17 cellular contexts compared by ENCODE assay signal in the genomic region with DNA sequence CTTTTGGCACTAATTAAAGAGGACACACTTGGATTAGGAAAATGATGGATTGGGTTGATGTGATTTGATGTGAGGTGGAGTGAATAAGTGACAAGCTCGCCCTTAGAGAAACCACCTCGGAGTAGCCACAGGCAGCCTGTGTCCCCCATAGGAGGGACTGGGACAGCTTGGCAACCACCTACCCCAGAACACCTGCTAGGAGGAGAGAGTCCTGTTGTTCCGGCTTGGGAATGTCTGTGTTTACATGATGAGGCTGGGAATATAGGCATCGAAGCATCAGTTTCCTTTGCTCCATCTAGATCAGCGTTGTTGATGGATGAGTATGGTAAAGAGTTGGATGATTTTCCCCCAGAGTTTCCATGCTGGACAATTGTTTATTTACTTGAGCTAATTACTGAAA. TPM values are rescaled to one million over a fixed set of nuclear protein-coding genes. Genes with fewer than 3 reads are reported as not detected.
DNase-seq lines count a peak whose midpoint lies in the region; ATAC-seq and TF ChIP-seq lines count a peak whose summit lies in the region.
"Had no signal": no experiment of that assay in that cellular context is flagged by ENCODE, and none has a peak within 500 bp of the region (broad histone marks: within the 10 kb centered on the region; RNA-seq: fewer than 3 reads in every experiment).

No MANE protein-coding gene starts in this region.

- intact Hi-C loops in dorsolateral prefrontal cortex (cut with DNase I) (loop anchor here in 1 of 2 donors (5.0 kb wide), 1 partner anchor 46 kb away; the partner anchor contains the start of gene PHACTR3), sigmoid colon (cut with DNase I) (no loop called here), ascending aorta (cut with DNase I) (no loop called here)

- H3K27ac ChIP-seq in BLaER1 treated with 17β-estradiol and CSF1 and Interleukin-3, amounts not matched to agents 10 nM and 100 nM = peak overlapping the region in 2 of 11 experiments; percentile 28 to 32; a peak in 1 of 22 replicates
- H3K27ac ChIP-seq in dorsolateral prefrontal cortex (peak overlapping the region in 41 of 59 donors; percentile 5 to 96 (median 36)), sigmoid colon (no peak overlapping the region), ascending aorta (no peak overlapping the region)
- H3K27ac ChIP-seq: Peyer's patch, SJCRH30 had no signal

- peak; percentile 20 for DNase-seq in NCI-H2227 treated with DMSO at 0.1 percent for 48 hours (lab: John Stamatoyannopoulos, UW)
- DNase-seq in dorsolateral prefrontal cortex = peak in 1 of 10 donors; percentile 5
- DNase-seq in sigmoid colon = peak; percentile 8
- DNase-seq in ascending aorta (ENCODE audit: low spot score in 2 of 2) = no peak
- no peak for DNase-seq in activated gamma-delta T cell treated with Interleukin-2 at 50 U/mL for 16 hours
- DNase-seq: CD4-positive, CD25-positive, alpha-beta regulatory T cell; COR-L47; DND-41; NCI-H1105 treated with DMSO at 0.1 percent for 48 hours; NCI-H2029 treated with DMSO at 0.1 percent for 48 hours; NCI-H524 treated with DMSO at 0.1 percent for 48 hours; NCI-H82; Peyer's patch; SJCRH30 had no signal

- H3K4me3 ChIP-seq in BLaER1 treated with 17β-estradiol and CSF1 and Interleukin-3, amounts not matched to agents 10 nM and 100 nM = no peak overlapping the region
- H3K4me3 ChIP-seq in dorsolateral prefrontal cortex (no peak overlapping the region), sigmoid colon (no peak overlapping the region), ascending aorta (no peak overlapping the region)
- H3K4me3 ChIP-seq: Peyer's patch, SJCRH30 had no signal

- H3K9ac ChIP-seq in BLaER1 treated with 17β-estradiol and CSF1 and Interleukin-3, amounts not matched to agents 10 nM and 100 nM = no peak overlapping the region

- TF ChIP-seq CTCF in dorsolateral prefrontal cortex (IDR thresholded peaks at IDR 0.05 in 54 of 56, conservative IDR thresholded peaks at IDR 0.05 in 2 of 56; ENCODE audit: low read depth in 1 of 56, partially characterized antibody in 56 of 56) = no peak
- TF ChIP-seq CTCF in sigmoid colon (IDR thresholded peaks at IDR 0.05) = no peak
- no peak for TF ChIP-seq CTCF in ascending aorta (IDR thresholded peaks at IDR 0.05)

- peaks cover 0 to 88% (median 47%) of the 10 kb centered on the region in 11 experiments; a peak in 17 of 22 replicates for H3K36me3 ChIP-seq in BLaER1 treated with 17β-estradiol and CSF1 and Interleukin-3, amounts not matched to agents 10 nM and 100 nM
- H3K36me3 ChIP-seq in sigmoid colon = no peaks in the 10 kb centered on the region
- no peaks in the 10 kb centered on the region for H3K36me3 ChIP-seq in ascending aorta
- H3K36me3 ChIP-seq: Peyer's patch, SJCRH30 had no signal

- peaks cover 0 to 98% (median 0%) of the 10 kb centered on the region in 11 experiments; a peak in 7 of 22 replicates for H4K20me1 ChIP-seq in BLaER1 treated with 17β-estradiol and CSF1 and Interleukin-3, amounts not matched to agents 10 nM and 100 nM

- no peak for ATAC-seq in HG03521 (IDR thresholded peaks at IDR 0.05; ENCODE audit: unreplicated experiment)

- no peak for TF ChIP-seq POLR2A in sigmoid colon (IDR thresholded peaks at IDR 0.05)

- H3K9me3 ChIP-seq in BLaER1 treated with 17β-estradiol and CSF1 and Interleukin-3, amounts not matched to agents 10 nM and 100 nM (replicated peaks in 1 of 11) = peaks cover 10 to 76% (median 48%) of the 10 kb centered on the region in 11 experiments
- H3K9me3 ChIP-seq in sigmoid colon (no peaks in the 10 kb centered on the region), ascending aorta (no peaks in the 10 kb centered on the region)
- H3K9me3 ChIP-seq: SJCRH30 had no signal

- H3K4me2 ChIP-seq in BLaER1 treated with 17β-estradiol and CSF1 and Interleukin-3, amounts not matched to agents 10 nM and 100 nM = peak overlapping the region; percentile 1 to 38 (median 21); a peak in 13 of 22 replicates

- H3K4me1 ChIP-seq in BLaER1 treated with 17β-estradiol and CSF1 and Interleukin-3, amounts not matched to agents 10 nM and 100 nM = peaks cover 6 to 50% (median 36%) of the 10 kb centered on the region in 10 experiments; a peak in 18 of 20 replicates
- peaks cover 0 to 1% (median 0%) of the 10 kb centered on the region in 4 donors for H3K4me1 ChIP-seq in sigmoid colon
- H3K4me1 ChIP-seq in ascending aorta = no peaks in the 10 kb centered on the region
- H3K4me1 ChIP-seq: Peyer's patch, SJCRH30 had no signal

- no peak for TF ChIP-seq EP300 in sigmoid colon (IDR thresholded peaks at IDR 0.05)

- 74 to 86% methylated on average over 5 of the region's 5 CpGs for WGBS in sigmoid colon, 2 donors

- no peaks in the 10 kb centered on the region for H3K27me3 ChIP-seq in BLaER1 treated with 17β-estradiol and CSF1 and Interleukin-3, amounts not matched to agents 10 nM and 100 nM
- H3K27me3 ChIP-seq in dorsolateral prefrontal cortex = no peaks in the 10 kb centered on the region
- peaks cover 0 to 10% (median 0%) of the 10 kb centered on the region in 3 donors for H3K27me3 ChIP-seq in sigmoid colon
- no peaks in the 10 kb centered on the region for H3K27me3 ChIP-seq in ascending aorta
- H3K27me3 ChIP-seq: Peyer's patch had no signal

RNA-seq across cellular contexts. Expression of gene PHACTR3, which starts 44.4 kb away (rescaled TPM):
- 100 to 1,000 TPM in 74 of 120 experiments, 10 to 100 TPM in 46; 79.3 to 168 (median 106) TPM for total RNA-seq in dorsolateral prefrontal cortex
- total RNA-seq in sigmoid colon = 1 to 10 TPM in 1 of 4 donors, under 1 TPM in 3; 0.28 to 1.4 (median 0.57) TPM
- 1 to 10 TPM in 2 of 3 donors, under 1 TPM in 1; under 0.01 to 1.5 (median 1.4) TPM for polyA plus RNA-seq in sigmoid colon
- not detected for total RNA-seq in ascending aorta
- total RNA-seq: CD4-positive, CD25-positive, alpha-beta regulatory T cell; SJCRH30 had no signal
- polyA plus RNA-seq: CD4-positive, CD25-positive, alpha-beta regulatory T cell; IgD-negative memory B cell had no signal

Comparison
In these comparisons a context has a peak if more than half of its experiments do, and no peak if none do; other contexts are left out.
1. H3K27ac ChIP-seq: peak in dorsolateral prefrontal cortex (41 of 59); none in sigmoid colon (0 of 4) and ascending aorta (0 of 2).
2. DNase-seq: peak in NCI-H2227 treated with DMSO at 0.1 percent for 48 hours (single experiment) and sigmoid colon (single experiment); none in ascending aorta (0 of 2) and activated gamma-delta T cell treated with Interleukin-2 at 50 U/mL for 16 hours (single experiment).
3. RNA of gene PHACTR3, which starts 44.4 kb away (total RNA-seq): 79.3 to 168 TPM in dorsolateral prefrontal cortex; 0.28 to 1.4 TPM in sigmoid colon and not detected in ascending aorta (single experiment); every median in the first group is over 10 times any median in the second.